Comparison of ENCODE assay signal across 2 cellular contexts in the genomic region with DNA sequence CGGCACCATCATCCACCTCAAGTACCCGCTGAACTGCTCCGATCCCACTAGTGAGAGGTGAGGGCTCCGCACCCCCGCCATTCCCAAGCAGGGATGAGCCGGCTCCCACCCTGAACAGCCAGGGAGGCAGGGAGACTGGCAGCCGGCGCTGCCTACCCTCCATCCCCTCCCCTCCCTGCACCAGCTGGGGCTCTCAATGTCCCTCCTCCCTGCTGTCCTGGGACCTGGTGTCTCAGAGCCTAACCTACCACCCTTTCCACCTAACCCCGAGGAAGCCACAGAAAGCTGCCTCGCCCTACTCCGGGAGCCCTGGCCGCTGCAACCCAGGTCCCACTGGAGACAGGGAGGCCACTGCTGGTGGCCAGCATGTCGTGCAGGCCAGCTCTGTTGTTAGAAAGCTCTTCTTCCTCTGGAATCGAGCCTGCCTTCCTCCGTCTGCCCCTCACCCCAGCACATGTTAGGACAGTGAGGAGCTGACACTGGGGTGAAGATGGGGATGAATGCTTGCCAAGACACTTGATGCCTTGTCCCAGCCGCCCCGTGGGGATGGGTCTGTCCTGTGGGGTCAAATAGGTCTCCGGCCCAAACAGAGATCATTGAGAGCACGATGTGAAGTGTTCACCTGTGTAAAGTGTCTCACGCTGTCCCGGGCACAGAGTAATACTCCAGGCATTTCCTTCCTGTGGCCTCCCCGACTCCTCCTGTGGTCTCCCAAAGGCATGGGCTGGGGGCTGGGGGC.
A peak's percentile ranks its signal among the peaks of the same experiment; 100 is the strongest.
TF ChIP-seq lines count a peak whose summit lies in the region.

No MANE protein-coding gene starts in this region.

TF ChIP-seq in IMR-90, 13 proteins besides CTCF, POLR2A, EP300 and RAD21:
- TF ChIP-seq, protein P1, sequence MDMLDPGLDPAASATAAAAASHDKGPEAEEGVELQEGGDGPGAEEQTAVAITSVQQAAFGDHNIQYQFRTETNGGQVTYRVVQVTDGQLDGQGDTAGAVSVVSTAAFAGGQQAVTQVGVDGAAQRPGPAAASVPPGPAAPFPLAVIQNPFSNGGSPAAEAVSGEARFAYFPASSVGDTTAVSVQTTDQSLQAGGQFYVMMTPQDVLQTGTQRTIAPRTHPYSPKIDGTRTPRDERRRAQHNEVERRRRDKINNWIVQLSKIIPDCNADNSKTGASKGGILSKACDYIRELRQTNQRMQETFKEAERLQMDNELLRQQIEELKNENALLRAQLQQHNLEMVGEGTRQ (IDR thresholded peaks at IDR 0.05; ENCODE audit: low read depth, low read length) = no peak
- TF ChIP-seq MAFK (IDR thresholded peaks at IDR 0.05; ENCODE audit: low read depth, low read length) (no peak), RCOR1 (IDR thresholded peaks at IDR 0.05; ENCODE audit: insufficient replicate concordance, low read length) (no peak), MAZ (IDR thresholded peaks at IDR 0.05; ENCODE audit: borderline replicate concordance, low read depth, low read length) (no peak), MXI1 (IDR thresholded peaks at IDR 0.05; ENCODE audit: borderline replicate concordance, low read depth, low read length) (no peak), SMC3 (IDR thresholded peaks at IDR 0.05; ENCODE audit: low read depth, low read length) (no peak), BHLHE40 (IDR thresholded peaks at IDR 0.05; ENCODE audit: low read depth, low read length) (no peak), CEBPB (IDR thresholded peaks at IDR 0.05; ENCODE audit: low read depth, low read length) (no peak), CHD1 (IDR thresholded peaks at IDR 0.05; ENCODE audit: low read depth, low read length) (no peak), NFE2L2 (IDR thresholded peaks at IDR 0.05; ENCODE audit: low read depth, low read length) (no peak), RFX5 (IDR thresholded peaks at IDR 0.05; ENCODE audit: low read depth, low read length) (no peak), FOS (IDR thresholded peaks at IDR 0.05; ENCODE audit: low read depth, low read length) (no peak)
- TF ChIP-seq, protein P2, sequence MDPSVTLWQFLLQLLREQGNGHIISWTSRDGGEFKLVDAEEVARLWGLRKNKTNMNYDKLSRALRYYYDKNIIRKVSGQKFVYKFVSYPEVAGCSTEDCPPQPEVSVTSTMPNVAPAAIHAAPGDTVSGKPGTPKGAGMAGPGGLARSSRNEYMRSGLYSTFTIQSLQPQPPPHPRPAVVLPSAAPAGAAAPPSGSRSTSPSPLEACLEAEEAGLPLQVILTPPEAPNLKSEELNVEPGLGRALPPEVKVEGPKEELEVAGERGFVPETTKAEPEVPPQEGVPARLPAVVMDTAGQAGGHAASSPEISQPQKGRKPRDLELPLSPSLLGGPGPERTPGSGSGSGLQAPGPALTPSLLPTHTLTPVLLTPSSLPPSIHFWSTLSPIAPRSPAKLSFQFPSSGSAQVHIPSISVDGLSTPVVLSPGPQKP (IDR thresholded peaks at IDR 0.05; ENCODE audit: borderline replicate concordance, low read depth, low read length) = no peak

TF ChIP-seq in GM12878, 131 proteins besides CTCF, POLR2A, EP300 and RAD21:
- TF ChIP-seq YY1 (IDR thresholded peaks at IDR 0.05; ENCODE audit: low read depth, low read length) (peak; percentile 25; the same call in 1 of the 2 replicates), POLR2AphosphoS5 (IDR thresholded peaks at IDR 0.05; ENCODE audit: low read length) (peak; percentile 8; the same call in 1 of the 2 replicates), SUZ12 (IDR thresholded peaks at IDR 0.05; ENCODE audit: unreplicated experiment) (no peak), FOXK2 (IDR thresholded peaks at IDR 0.05) (no peak), CHD2 (IDR thresholded peaks at IDR 0.05; ENCODE audit: borderline replicate concordance, low read depth, low read length) (0 out of 2 replicates have a peak, but pooled peaks have one; percentile 30), MEF2A (IDR thresholded peaks at IDR 0.05; ENCODE audit: insufficient read depth, low read depth, low read length) (0 out of 2 replicates have a peak, but pooled peaks have one; percentile 8), FOS (IDR thresholded peaks at IDR 0.05; ENCODE audit: borderline replicate concordance, extremely low read depth, insufficient read length) (no peak), HCFC1 (IDR thresholded peaks at IDR 0.05; ENCODE audit: low read length) (no peak), MYC (IDR thresholded peaks at IDR 0.05; ENCODE audit: insufficient read depth, insufficient read length, insufficient replicate concordance, low read length, severe bottlenecking) (peak; percentile 40), STAT3 (IDR thresholded peaks at IDR 0.05; ENCODE audit: low read depth, low read length) (no peak), HDAC6 (IDR thresholded peaks at IDR 0.05; ENCODE audit: unreplicated experiment) (peak; percentile 16), HDGF (IDR thresholded peaks at IDR 0.05) (peak; percentile 81; the same call in 1 of the 2 replicates), POU2F2 (IDR thresholded peaks at IDR 0.05; ENCODE audit: borderline replicate concordance, low read depth, low read length) (peak; percentile 8; the same call in 1 of the 3 replicates), ZBED1 (IDR thresholded peaks at IDR 0.05; ENCODE audit: borderline replicate concordance) (0 out of 2 replicates have a peak, but pooled peaks have one; percentile 5), KAT2A (conservative IDR thresholded peaks at IDR 0.05; ENCODE audit: control insufficient read depth, low read depth, low read length) (no peak), SIN3A (IDR thresholded peaks at IDR 0.05; ENCODE audit: low read depth, low read length) (0 out of 2 replicates have a peak, but pooled peaks have one; percentile 42), IKZF1 (conservative IDR thresholded peaks at IDR 0.05) (peak; percentile 29; the same call in 1 of the 2 replicates), TCF7 (IDR thresholded peaks at IDR 0.05; ENCODE audit: borderline replicate concordance) (no peak)
- TF ChIP-seq, protein P3, sequence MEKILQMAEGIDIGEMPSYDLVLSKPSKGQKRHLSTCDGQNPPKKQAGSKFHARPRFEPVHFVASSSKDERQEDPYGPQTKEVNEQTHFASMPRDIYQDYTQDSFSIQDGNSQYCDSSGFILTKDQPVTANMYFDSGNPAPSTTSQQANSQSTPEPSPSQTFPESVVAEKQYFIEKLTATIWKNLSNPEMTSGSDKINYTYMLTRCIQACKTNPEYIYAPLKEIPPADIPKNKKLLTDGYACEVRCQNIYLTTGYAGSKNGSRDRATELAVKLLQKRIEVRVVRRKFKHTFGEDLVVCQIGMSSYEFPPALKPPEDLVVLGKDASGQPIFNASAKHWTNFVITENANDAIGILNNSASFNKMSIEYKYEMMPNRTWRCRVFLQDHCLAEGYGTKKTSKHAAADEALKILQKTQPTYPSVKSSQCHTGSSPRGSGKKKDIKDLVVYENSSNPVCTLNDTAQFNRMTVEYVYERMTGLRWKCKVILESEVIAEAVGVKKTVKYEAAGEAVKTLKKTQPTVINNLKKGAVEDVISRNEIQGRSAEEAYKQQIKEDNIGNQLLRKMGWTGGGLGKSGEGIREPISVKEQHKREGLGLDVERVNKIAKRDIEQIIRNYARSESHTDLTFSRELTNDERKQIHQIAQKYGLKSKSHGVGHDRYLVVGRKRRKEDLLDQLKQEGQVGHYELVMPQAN (conservative IDR thresholded peaks at IDR 0.05) = 0 out of 2 replicates have a peak, but pooled peaks have one; percentile 35
- TF ChIP-seq, protein P4, sequence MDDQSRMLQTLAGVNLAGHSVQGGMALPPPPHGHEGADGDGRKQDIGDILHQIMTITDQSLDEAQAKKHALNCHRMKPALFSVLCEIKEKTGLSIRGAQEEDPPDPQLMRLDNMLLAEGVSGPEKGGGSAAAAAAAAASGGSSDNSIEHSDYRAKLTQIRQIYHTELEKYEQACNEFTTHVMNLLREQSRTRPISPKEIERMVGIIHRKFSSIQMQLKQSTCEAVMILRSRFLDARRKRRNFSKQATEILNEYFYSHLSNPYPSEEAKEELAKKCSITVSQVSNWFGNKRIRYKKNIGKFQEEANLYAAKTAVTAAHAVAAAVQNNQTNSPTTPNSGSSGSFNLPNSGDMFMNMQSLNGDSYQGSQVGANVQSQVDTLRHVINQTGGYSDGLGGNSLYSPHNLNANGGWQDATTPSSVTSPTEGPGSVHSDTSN (IDR thresholded peaks at IDR 0.05; ENCODE audit: insufficient replicate concordance, low read depth, low read length) = peak; percentile 4
- TF ChIP-seq, protein P5, sequence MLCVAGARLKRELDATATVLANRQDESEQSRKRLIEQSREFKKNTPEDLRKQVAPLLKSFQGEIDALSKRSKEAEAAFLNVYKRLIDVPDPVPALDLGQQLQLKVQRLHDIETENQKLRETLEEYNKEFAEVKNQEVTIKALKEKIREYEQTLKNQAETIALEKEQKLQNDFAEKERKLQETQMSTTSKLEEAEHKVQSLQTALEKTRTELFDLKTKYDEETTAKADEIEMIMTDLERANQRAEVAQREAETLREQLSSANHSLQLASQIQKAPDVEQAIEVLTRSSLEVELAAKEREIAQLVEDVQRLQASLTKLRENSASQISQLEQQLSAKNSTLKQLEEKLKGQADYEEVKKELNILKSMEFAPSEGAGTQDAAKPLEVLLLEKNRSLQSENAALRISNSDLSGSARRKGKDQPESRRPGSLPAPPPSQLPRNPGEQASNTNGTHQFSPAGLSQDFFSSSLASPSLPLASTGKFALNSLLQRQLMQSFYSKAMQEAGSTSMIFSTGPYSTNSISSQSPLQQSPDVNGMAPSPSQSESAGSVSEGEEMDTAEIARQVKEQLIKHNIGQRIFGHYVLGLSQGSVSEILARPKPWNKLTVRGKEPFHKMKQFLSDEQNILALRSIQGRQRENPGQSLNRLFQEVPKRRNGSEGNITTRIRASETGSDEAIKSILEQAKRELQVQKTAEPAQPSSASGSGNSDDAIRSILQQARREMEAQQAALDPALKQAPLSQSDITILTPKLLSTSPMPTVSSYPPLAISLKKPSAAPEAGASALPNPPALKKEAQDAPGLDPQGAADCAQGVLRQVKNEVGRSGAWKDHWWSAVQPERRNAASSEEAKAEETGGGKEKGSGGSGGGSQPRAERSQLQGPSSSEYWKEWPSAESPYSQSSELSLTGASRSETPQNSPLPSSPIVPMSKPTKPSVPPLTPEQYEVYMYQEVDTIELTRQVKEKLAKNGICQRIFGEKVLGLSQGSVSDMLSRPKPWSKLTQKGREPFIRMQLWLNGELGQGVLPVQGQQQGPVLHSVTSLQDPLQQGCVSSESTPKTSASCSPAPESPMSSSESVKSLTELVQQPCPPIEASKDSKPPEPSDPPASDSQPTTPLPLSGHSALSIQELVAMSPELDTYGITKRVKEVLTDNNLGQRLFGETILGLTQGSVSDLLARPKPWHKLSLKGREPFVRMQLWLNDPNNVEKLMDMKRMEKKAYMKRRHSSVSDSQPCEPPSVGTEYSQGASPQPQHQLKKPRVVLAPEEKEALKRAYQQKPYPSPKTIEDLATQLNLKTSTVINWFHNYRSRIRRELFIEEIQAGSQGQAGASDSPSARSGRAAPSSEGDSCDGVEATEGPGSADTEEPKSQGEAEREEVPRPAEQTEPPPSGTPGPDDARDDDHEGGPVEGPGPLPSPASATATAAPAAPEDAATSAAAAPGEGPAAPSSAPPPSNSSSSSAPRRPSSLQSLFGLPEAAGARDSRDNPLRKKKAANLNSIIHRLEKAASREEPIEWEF (IDR thresholded peaks at IDR 0.05; ENCODE audit: insufficient replicate concordance, low read depth, low read length) = no peak
- TF ChIP-seq, protein P6, sequence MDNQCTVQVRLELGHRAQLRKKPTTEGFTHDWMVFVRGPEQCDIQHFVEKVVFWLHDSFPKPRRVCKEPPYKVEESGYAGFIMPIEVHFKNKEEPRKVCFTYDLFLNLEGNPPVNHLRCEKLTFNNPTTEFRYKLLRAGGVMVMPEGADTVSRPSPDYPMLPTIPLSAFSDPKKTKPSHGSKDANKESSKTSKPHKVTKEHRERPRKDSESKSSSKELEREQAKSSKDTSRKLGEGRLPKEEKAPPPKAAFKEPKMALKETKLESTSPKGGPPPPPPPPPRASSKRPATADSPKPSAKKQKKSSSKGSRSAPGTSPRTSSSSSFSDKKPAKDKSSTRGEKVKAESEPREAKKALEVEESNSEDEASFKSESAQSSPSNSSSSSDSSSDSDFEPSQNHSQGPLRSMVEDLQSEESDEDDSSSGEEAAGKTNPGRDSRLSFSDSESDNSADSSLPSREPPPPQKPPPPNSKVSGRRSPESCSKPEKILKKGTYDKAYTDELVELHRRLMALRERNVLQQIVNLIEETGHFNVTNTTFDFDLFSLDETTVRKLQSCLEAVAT (IDR thresholded peaks at IDR 0.05) = peak; percentile 9; the same call in 1 of the 2 replicates
